Comparison of ENCODE assay signal across 8 cellular contexts in the genomic region with DNA sequence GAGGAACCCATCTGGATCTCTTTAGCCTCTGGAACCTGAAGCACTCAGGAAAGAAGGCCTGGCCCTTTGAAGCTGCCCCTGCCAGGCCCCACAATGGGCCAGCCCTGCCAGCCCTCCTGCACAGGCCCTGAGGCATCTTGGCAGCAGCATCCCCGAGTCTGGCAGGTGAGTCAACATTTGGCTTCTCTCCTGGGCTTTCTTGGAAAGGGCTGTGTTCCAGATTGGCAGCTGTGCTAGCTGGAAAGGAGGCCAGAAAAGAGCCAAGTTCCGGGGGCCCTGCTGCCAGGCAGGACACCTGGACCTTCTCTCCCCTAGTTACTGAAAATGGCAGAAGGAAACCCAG.
A peak's percentile ranks its signal among the peaks of the same experiment; 100 is the strongest.
DNase-seq lines count a peak whose midpoint lies in the region; ATAC-seq and TF ChIP-seq lines count a peak whose summit lies in the region.

No MANE protein-coding gene starts in this region.

- CTCF ChIA-PET in activated naive CD4-positive, alpha-beta T cell treated with anti-CD3 and anti-CD28 coated beads for 36 hours (lab: Charles Lee), result no interaction called here

- no peak overlapping the region for H3K4me3 ChIP-seq in epithelial cell of proximal tubule (ENCODE audit: low read depth, low read length)

- peak overlapping the region; percentile 57 for H3K27ac Mint-ChIP-seq in osteocyte (ENCODE audit: unreplicated experiment)
- no peak overlapping the region for H3K27ac Mint-ChIP-seq in activated naive CD4-positive, alpha-beta T cell treated with anti-CD3 and anti-CD28 coated beads for 36 hours

- H3K4me1 Mint-ChIP-seq in osteocyte (ENCODE audit: unreplicated experiment), result peaks cover 38% of the 10 kb centered on the region
- H3K4me1 Mint-ChIP-seq in activated naive CD4-positive, alpha-beta T cell treated with anti-CD3 and anti-CD28 coated beads for 36 hours (ENCODE audit: low read depth), result peaks cover 23% of the 10 kb centered on the region

- peaks cover 4% of the 10 kb centered on the region for H3K27me3 Mint-ChIP-seq in osteocyte (ENCODE audit: unreplicated experiment)
- H3K27me3 Mint-ChIP-seq in activated naive CD4-positive, alpha-beta T cell treated with anti-CD3 and anti-CD28 coated beads for 36 hours (ENCODE audit: low read depth), result peaks cover 5% of the 10 kb centered on the region

- H3K9me3 Mint-ChIP-seq in osteocyte (ENCODE audit: unreplicated experiment), result no peaks in the 10 kb centered on the region
- no peaks in the 10 kb centered on the region for H3K9me3 Mint-ChIP-seq in activated naive CD4-positive, alpha-beta T cell treated with anti-CD3 and anti-CD28 coated beads for 36 hours

- TF ChIP-seq CTCF in epithelial cell of proximal tubule (conservative IDR thresholded peaks at IDR 0.05; ENCODE audit: low read depth, low read length) (no peak), osteocyte (IDR thresholded peaks at IDR 0.05) (no peak)

- H3K4me3 Mint-ChIP-seq in osteocyte (ENCODE audit: unreplicated experiment), result no peak overlapping the region
- H3K4me3 Mint-ChIP-seq in activated naive CD4-positive, alpha-beta T cell treated with anti-CD3 and anti-CD28 coated beads for 36 hours, result no peak overlapping the region

- no peak for ATAC-seq in HG02588 (IDR thresholded peaks at IDR 0.05; ENCODE audit: unreplicated experiment)

- intact Hi-C loops in activated naive CD4-positive, alpha-beta T cell treated with anti-CD3 and anti-CD28 coated beads for 36 hours (cut with micrococcal nuclease), result loop anchor here (10.0 kb wide), 1 partner anchor 786 kb away; no protein-coding TSS in a partner anchor

- H3K36me3 Mint-ChIP-seq in osteocyte (ENCODE audit: unreplicated experiment), result no peaks in the 10 kb centered on the region
- H3K36me3 Mint-ChIP-seq in activated naive CD4-positive, alpha-beta T cell treated with anti-CD3 and anti-CD28 coated beads for 36 hours (ENCODE audit: low read depth), result no peaks in the 10 kb centered on the region

- DNase-seq in DMS79 treated with DMSO at 0.1 percent for 48 hours (lab: John Stamatoyannopoulos, UW) (peak; percentile 67), NCI-H345 treated with DMSO at 0.1 percent for 48 hours (lab: John Stamatoyannopoulos, UW; ENCODE audit: unreplicated experiment) (peak; percentile 87), epithelial cell of proximal tubule (ENCODE audit: low read depth) (peak; percentile 45), osteocyte (ENCODE audit: extremely low spot score, unreplicated experiment) (peak; percentile 92), NCI-H510A (lab: John Stamatoyannopoulos, UW) (no peak), GM19238 (ENCODE audit: insufficient read length, low spot score) (no peak)
- DNase-seq in activated naive CD4-positive, alpha-beta T cell treated with anti-CD3 and anti-CD28 coated beads for 36 hours, result no peak

Comparison
In these comparisons a context has a peak if more than half of its experiments do, and no peak if none do; other contexts are left out.
1. DNase-seq: peak in DMS79 treated with DMSO at 0.1 percent for 48 hours (single experiment), NCI-H345 treated with DMSO at 0.1 percent for 48 hours (single experiment), epithelial cell of proximal tubule (single experiment) and osteocyte (single experiment); none in NCI-H510A (single experiment), activated naive CD4-positive, alpha-beta T cell treated with anti-CD3 and anti-CD28 coated beads for 36 hours (single experiment) and GM19238 (single experiment).